Comparison of ENCODE assay signal across 8 cellular contexts in the genomic region with DNA sequence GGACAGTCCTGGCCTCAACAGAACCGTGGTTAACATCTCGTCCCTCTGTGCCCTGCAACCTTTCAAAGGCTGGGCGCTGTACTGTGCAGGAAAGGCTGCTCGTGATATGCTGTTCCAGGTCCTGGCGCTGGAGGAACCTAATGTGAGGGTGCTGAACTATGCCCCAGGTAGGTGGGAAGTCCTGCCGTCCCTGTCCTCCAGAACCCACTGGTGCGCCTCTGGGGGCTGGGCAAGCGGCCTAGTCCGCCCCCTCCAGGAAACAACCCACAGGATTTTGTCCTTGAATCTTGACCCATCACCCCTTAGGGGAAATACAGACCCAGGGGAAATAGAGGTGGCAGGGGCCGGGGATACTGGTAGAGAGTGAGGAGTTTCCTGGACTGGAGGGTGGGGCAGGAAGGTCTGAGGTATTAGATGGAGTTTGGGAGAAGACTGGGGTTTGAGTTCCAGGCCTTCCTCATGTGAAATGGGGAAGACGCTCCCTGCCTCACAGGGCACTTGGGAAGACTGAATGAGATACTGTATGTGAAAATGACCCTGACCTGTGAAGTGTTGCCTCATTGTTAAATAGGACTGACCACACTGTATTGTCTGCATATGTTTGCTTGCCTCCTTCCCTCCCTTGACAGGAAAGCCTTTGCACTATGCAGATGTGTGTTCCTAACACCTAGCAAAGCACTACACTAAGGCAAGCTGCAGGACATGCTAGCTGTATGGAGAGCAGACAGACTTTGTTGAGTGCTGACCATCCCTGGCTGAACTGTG. TPM values are rescaled to one million over a fixed set of nuclear protein-coding genes. Genes with fewer than 3 reads are reported as not detected.
A peak's percentile ranks its signal among the peaks of the same experiment; 100 is the strongest.
DNase-seq lines count a peak whose midpoint lies in the region; ATAC-seq and TF ChIP-seq lines count a peak whose summit lies in the region.

No MANE protein-coding gene starts in this region.

- H3K9ac ChIP-seq in KMS-11 (no peak overlapping the region), neuronal stem cell (ENCODE audit: low read depth, low read length, poor library complexity) (no peak overlapping the region)

- H3K4me3 ChIP-seq in KMS-11 (IDR thresholded peaks at IDR 0.05; ENCODE audit: insufficient read depth, low read depth, low read length) (no peak overlapping the region), coronary artery (peak overlapping the region; percentile 79), neuronal stem cell (ENCODE audit: low read length in 2 of 2) (peak overlapping the region in 1 of 2 donors; percentile 52)

- intact Hi-C loops in posterior cingulate gyrus (cut with DNase I), result loop anchor here (10.0 kb wide), 1 partner anchor 1344 kb away; no protein-coding TSS in a partner anchor

- no peak for ATAC-seq in GM18858 (IDR thresholded peaks at IDR 0.05; ENCODE audit: unreplicated experiment)

- no CpG with 5 or more reads among the region's 11 CpGs for WGBS in neuronal stem cell (ENCODE audit: extremely low coverage in 2 of 2, insufficient read length in 2 of 2, insufficient replicate concordance in 1 of 2), 2 donors

- H3K27ac ChIP-seq in C4-2B (peak overlapping the region; percentile 96), KMS-11 (no peak overlapping the region), coronary artery (no peak overlapping the region), neuronal stem cell (replicated peaks; ENCODE audit: low read length) (no peak overlapping the region)

- no peak overlapping the region for H2BK12ac ChIP-seq in neuronal stem cell (ENCODE audit: low read length)

- H3K79me1 ChIP-seq in neuronal stem cell (ENCODE audit: low read depth, low read length), result no peaks in the 10 kb centered on the region

- peaks cover 8% of the 10 kb centered on the region for H3K4me1 ChIP-seq in KMS-11 (ENCODE audit: low read depth, poor library complexity, severe bottlenecking)
- H3K4me1 ChIP-seq in neuronal stem cell (ENCODE audit: control insufficient read depth in 2 of 2, insufficient read depth in 1 of 2, low read depth in 1 of 2, low read length in 2 of 2), result peaks cover 4% of the 10 kb centered on the region in 2 donors

- no peak overlapping the region for H2BK120ac ChIP-seq in neuronal stem cell (ENCODE audit: low read depth, low read length)

- H2BK15ac ChIP-seq in neuronal stem cell (ENCODE audit: low read length), result no peak overlapping the region

- peak overlapping the region; percentile 99 for H3K4me2 ChIP-seq in KMS-11
- no peak overlapping the region for H3K4me2 ChIP-seq in neuronal stem cell (ENCODE audit: insufficient read depth, low read length, poor library complexity, severe bottlenecking)

- no peak for TF ChIP-seq CTCF in C4-2B (conservative IDR thresholded peaks at IDR 0.05)
- TF ChIP-seq CTCF in KMS-11 (conservative IDR thresholded peaks at IDR 0.05; ENCODE audit: low read depth, low read length), result no peak
- TF ChIP-seq CTCF in coronary artery (IDR thresholded peaks at IDR 0.05), result no peak

- no peak overlapping the region for H2AFZ ChIP-seq in KMS-11 (ENCODE audit: low read depth)
- no peak overlapping the region for H2AFZ ChIP-seq in neuronal stem cell (ENCODE audit: low read length)

- H3K36me3 ChIP-seq in KMS-11 (ENCODE audit: insufficient read depth) (no peaks in the 10 kb centered on the region), neuronal stem cell (replicated peaks in 1 of 2; ENCODE audit: control insufficient read depth in 2 of 2, insufficient read depth in 2 of 2, low read length in 2 of 2) (no peaks in the 10 kb centered on the region)

- H3K14ac ChIP-seq in neuronal stem cell (ENCODE audit: low read length), result no peak overlapping the region

- H2BK5ac ChIP-seq in neuronal stem cell (ENCODE audit: low read length), result no peak overlapping the region

- no peaks in the 10 kb centered on the region for H4K20me1 ChIP-seq in KMS-11 (ENCODE audit: insufficient read depth)

- no peaks in the 10 kb centered on the region for H3K79me2 ChIP-seq in KMS-11 (ENCODE audit: insufficient read depth, low read depth)

- peak overlapping the region; percentile 8 for H3K23ac ChIP-seq in neuronal stem cell (ENCODE audit: low read depth, low read length, poor library complexity)

- DNase-seq in coronary artery (ENCODE audit: low spot score), result no peak
- no peak for DNase-seq in neuronal stem cell (ENCODE audit: low spot score)
- no peak for DNase-seq in activated CD8-positive, alpha-beta memory T cell treated with anti-CD3 and anti-CD28 coated beads for 24 hours
- no peak for DNase-seq in putamen (ENCODE audit: low spot score)
- DNase-seq in posterior cingulate gyrus, result no peak

- no peak overlapping the region for H3K4ac ChIP-seq in neuronal stem cell (ENCODE audit: low read length)

- peaks cover 14% of the 10 kb centered on the region for H3K27me3 ChIP-seq in KMS-11 (ENCODE audit: insufficient read depth, low read depth)
- H3K27me3 ChIP-seq in neuronal stem cell (ENCODE audit: control insufficient read depth in 3 of 3, insufficient read depth in 3 of 3, low read depth in 1 of 3, low read length in 3 of 3), result peaks cover 0 to 30% (median 16%) of the 10 kb centered on the region in 3 experiments

- H4K8ac ChIP-seq in neuronal stem cell (ENCODE audit: low read depth, low read length), result no peak overlapping the region

- peak overlapping the region; percentile 54 for H3K18ac ChIP-seq in neuronal stem cell (ENCODE audit: low read length)

- no peaks in the 10 kb centered on the region for H3K9me3 ChIP-seq in neuronal stem cell (replicated peaks in 1 of 2; ENCODE audit: control insufficient read depth in 2 of 2, insufficient read depth in 1 of 2, low read depth in 1 of 2, low read length in 2 of 2)

- no peak overlapping the region for H4K91ac ChIP-seq in neuronal stem cell (ENCODE audit: low read depth, low read length, poor library complexity)

- H2AK5ac ChIP-seq in neuronal stem cell (ENCODE audit: low read depth, low read length), result no peak overlapping the region

RNA-seq across cellular contexts. Expression of a gene that starts 1.4 kb away (rescaled TPM):
- 3.7 TPM for polyA plus RNA-seq in neuronal stem cell (2013, experiment 1 of 2)
- 4.0 TPM for polyA plus RNA-seq in neuronal stem cell (2013, experiment 2 of 2)

RNA-seq across cellular contexts. Expression of a gene that starts 28.7 kb away (rescaled TPM):
- 29.5 TPM for polyA plus RNA-seq in neuronal stem cell (2013, experiment 1 of 2)
- polyA plus RNA-seq in neuronal stem cell (2013, experiment 2 of 2), result 28.8 TPM
